Comparison of ENCODE assay signal across 8 cellular contexts in the genomic region with DNA sequence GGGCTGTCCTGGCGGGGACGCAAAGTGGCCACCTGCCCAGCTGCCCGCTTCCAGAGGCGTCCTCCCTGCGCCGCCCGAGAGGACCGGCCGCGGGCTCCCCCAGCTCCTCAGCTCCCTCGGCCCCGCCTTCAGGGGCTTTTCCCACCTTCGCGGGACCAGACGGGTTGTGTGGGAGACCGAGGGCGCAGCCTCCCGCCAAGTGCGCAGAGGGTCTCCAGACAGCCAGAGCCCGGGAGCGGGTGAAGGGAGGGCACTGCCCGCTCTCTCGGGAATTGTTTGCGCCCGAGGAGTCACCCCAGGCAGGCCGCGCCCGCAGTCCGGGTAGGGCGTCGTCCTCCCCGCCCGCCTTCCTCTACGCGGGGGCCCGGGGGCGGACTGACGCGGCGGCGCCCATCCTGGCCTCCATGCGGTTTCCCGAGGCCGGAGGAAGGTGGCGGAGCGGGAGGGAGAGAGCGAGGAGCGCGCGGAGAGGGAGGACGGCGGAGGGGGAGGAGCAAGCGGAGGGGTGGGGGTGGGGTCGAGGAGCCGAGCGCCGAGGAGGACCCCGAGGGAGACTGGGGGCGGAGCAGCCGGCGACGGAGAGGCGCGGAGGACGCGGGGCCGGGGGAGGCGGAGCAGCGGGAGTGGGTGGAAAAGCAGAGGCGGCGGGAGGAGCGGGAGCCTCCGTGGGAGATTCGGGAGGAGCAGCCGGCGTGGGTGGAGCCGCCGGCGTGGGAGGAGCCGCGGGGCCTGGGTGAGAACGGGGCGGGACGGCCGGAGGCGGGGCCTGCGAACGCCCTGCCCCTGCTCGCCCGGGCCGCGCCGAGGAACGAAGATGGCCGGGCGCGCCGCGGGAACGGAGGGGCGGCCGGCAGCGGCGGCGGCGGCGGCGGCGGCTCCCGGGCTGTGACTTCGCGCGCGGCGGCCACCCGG. TPM values are rescaled to one million over a fixed set of nuclear protein-coding genes. Genes with fewer than 3 reads are reported as not detected.
DNase-seq lines count a peak whose midpoint lies in the region; ATAC-seq lines count a peak whose summit lies in the region.

No MANE protein-coding gene starts in this region.

- ATAC-seq in GM21529 (IDR thresholded peaks at IDR 0.05; ENCODE audit: unreplicated experiment), result peak; percentile 83

- in situ Hi-C loops in KBM-7 (cut with MboI; ENCODE audit: low pct_unique_long_range_greater_than_20kb, low sequenced_read_pairs), result no loop called here
- in situ Hi-C loops in SK-MEL-5 (cut with HindIII; ENCODE audit: low pct_unique_long_range_greater_than_20kb, low sequenced_read_pairs), result no loop called here

- peak overlapping the region; percentile 74 for H3K27ac ChIP-seq in substantia nigra (ENCODE audit: low read depth, low read length, poor library complexity, severe bottlenecking)

- DNase-seq in DMS 273 (lab: John Stamatoyannopoulos, UW; ENCODE audit: unreplicated experiment) (peak; percentile 91), KBM-7 (peak; percentile 94), SK-MEL-5 (ENCODE audit: low read depth, low spot score) (peak; percentile 71), globus pallidus (ENCODE audit: low spot score) (peak; percentile 83), occipital lobe (lab: John Stamatoyannopoulos, UW) (peak; percentile 65), substantia nigra (lab: John Stamatoyannopoulos, UW) (peak; percentile 18 to 89 (median 69))
- DNase-seq in activated naive CD4-positive, alpha-beta T cell treated with anti-CD3 and anti-CD28 coated beads, Interleukin-2, amount 50 U/mL, for 16 hours, result peak; percentile 73

RNA-seq across cellular contexts. Expression of gene CLDN34, which starts 47.6 kb away (rescaled TPM):
- total RNA-seq in SK-MEL-5 (2014; rRNA removed; shearing (Covaris generic)), result not detected in 2 replicates
- polyA plus RNA-seq in SK-MEL-5 (2015; cell fraction: cytosol; rRNA removed), result not detected in 2 replicates
- polyA plus RNA-seq in SK-MEL-5 (2015; cell fraction: nucleus; rRNA removed), result not detected in 2 replicates
- total RNA-seq in occipital lobe, result 0.62 TPM

Comparison
In these comparisons a context has a peak if more than half of its experiments do, and no peak if none do; other contexts are left out.
1. Peak in every context shown above with its lines: DNase-seq, ATAC-seq and H3K27ac ChIP-seq.